ENCODE assay signal across 9 cellular contexts in the genomic region with DNA sequence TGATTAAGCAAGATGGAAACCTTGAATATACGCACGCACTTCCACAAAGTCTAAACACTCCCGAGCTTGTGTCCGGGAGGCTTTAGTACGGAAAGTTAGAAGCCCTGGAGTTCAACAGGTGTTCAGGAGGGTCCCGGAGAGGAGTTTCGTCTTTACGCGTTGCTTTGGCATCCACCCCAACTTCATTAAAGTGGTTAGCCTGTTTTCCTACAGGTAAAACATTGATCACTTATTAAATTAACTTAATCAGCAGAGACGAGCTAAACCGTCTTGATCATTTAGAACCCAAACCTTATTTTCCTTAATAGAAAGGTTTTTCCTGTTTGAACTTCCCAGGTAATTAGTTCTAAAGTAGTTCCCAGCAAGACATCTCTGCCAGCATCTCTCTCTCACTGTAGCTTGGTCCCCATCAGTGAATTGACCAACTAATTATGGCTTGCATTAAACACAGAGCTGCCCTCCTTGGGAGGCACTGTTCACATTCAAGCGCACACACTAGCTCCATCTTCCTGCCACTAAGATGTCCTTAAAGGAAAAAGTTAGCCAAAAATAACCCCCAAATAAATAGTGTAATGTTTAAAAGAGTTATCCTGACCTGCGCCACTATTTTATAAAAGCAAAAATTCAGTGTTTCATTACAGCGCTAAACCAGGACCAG. TPM values are rescaled to one million over a fixed set of nuclear protein-coding genes. Genes with fewer than 3 reads are reported as not detected.
DNase-seq lines count a peak whose midpoint lies in the region; TF ChIP-seq lines count a peak whose summit lies in the region.
"Had no signal": no experiment of that assay in that cellular context is flagged by ENCODE, and none has a peak within 500 bp of the region (broad histone marks: within the 10 kb centered on the region; RNA-seq: fewer than 3 reads in every experiment).

No MANE protein-coding gene starts in this region.

- H3K36me3 Mint-ChIP-seq in CD4-positive, alpha-beta memory T cell, result no peaks in the 10 kb centered on the region

- H3K27ac Mint-ChIP-seq in CD4-positive, alpha-beta memory T cell, result no peak overlapping the region

- H3K4me3 Mint-ChIP-seq in CD4-positive, alpha-beta memory T cell, result peak overlapping the region; percentile 52 to 75 (median 60)

- H3K27me3 ChIP-seq in CD4-positive, alpha-beta memory T cell (ENCODE audit: insufficient read depth, low read length), result peaks cover 14% of the 10 kb centered on the region
- H3K27me3 ChIP-seq in neural cell (ENCODE audit: insufficient read depth, low read depth, low read length), result peaks cover 46% of the 10 kb centered on the region

- no peaks in the 10 kb centered on the region for H3K9me2 ChIP-seq in neural cell (ENCODE audit: insufficient read depth, low read length)

- H3K4me1 Mint-ChIP-seq in CD4-positive, alpha-beta memory T cell, result peaks cover 4 to 19% (median 12%) of the 10 kb centered on the region in 4 donors

- no peaks in the 10 kb centered on the region for H3K9me3 ChIP-seq in CD4-positive, alpha-beta memory T cell (ENCODE audit: control insufficient read depth in 1 of 2, low read length in 2 of 2)
- no peaks in the 10 kb centered on the region for H3K9me3 ChIP-seq in neural cell (ENCODE audit: low read length)

- intact Hi-C loops in CD4-positive, alpha-beta memory T cell (cut with micrococcal nuclease), result no loop called here

- no peak for TF ChIP-seq RAD21 in neural cell (conservative IDR thresholded peaks at IDR 0.05)

- no peak overlapping the region for H2AFZ ChIP-seq in neural cell (ENCODE audit: low read depth, low read length)

- H3K9ac ChIP-seq in neural cell (ENCODE audit: low read length), result peak overlapping the region; percentile 73

- peaks cover 12% of the 10 kb centered on the region for H3K4me1 ChIP-seq in CD4-positive, alpha-beta memory T cell (ENCODE audit: insufficient read depth, low read length)

- no peaks in the 10 kb centered on the region for H3K36me3 ChIP-seq in CD4-positive, alpha-beta memory T cell (ENCODE audit: insufficient read depth, low read length)
- H3K36me3 ChIP-seq in neural cell (ENCODE audit: insufficient read depth, low read length), result no peaks in the 10 kb centered on the region

- POLR2A ChIA-PET in CD4-positive, alpha-beta memory T cell (lab: Charles Lee; ENCODE audit: partially characterized antibody), result no interaction called here
- POLR2A ChIA-PET in RWPE1 (lab: Yijun Ruan, JAX; ENCODE audit: low non-redundant PET), result no interaction called here

- no peak overlapping the region for H3K4me3 ChIP-seq in CD4-positive, alpha-beta memory T cell (ENCODE audit: low read length in 2 of 2)
- peak overlapping the region; percentile 74 for H3K4me3 ChIP-seq in epithelial cell of esophagus (ENCODE audit: low read length)
- H3K4me3 ChIP-seq in neural cell (ENCODE audit: low read length), result peak overlapping the region; percentile 91

- TF ChIP-seq CTCF in RWPE1 (conservative IDR thresholded peaks at IDR 0.05; ENCODE audit: low read depth) (no peak), epithelial cell of esophagus (IDR thresholded peaks at IDR 0.05; ENCODE audit: insufficient read depth, low read depth, low read length, missing control alignments) (no peak), neural cell (IDR thresholded peaks at IDR 0.05; ENCODE audit: poor library complexity, severe bottlenecking) (no peak)

- H3K9me3 Mint-ChIP-seq in CD4-positive, alpha-beta memory T cell, result no peaks in the 10 kb centered on the region

- CTCF ChIA-PET in CD4-positive, alpha-beta memory T cell (lab: Charles Lee; ENCODE audit: partially characterized antibody), result no interaction called here
- CTCF ChIA-PET in RWPE1 (lab: Yijun Ruan, JAX), result interaction anchor here (0.6 to 0.7 kb wide), 3 partner anchors 97 to 1174 kb away, joined by 3 to 8 read pairs (median 3); no protein-coding TSS in a partner anchor

- peaks cover 32 to 34% of the 10 kb centered on the region in 2 donors for H3K27me3 Mint-ChIP-seq in CD4-positive, alpha-beta memory T cell

- no peak overlapping the region for H3K27ac ChIP-seq in CD4-positive, alpha-beta memory T cell (ENCODE audit: low read depth, low read length)
- H3K27ac ChIP-seq in RWPE1, result peak overlapping the region; percentile 88
- no peak overlapping the region for H3K27ac ChIP-seq in neural cell (ENCODE audit: low read length)

- no peak for TF ChIP-seq EP300 in neural cell (conservative IDR thresholded peaks at IDR 0.05; ENCODE audit: poor library complexity, severe bottlenecking)

- H4K20me1 ChIP-seq in neural cell (ENCODE audit: insufficient read depth), result no peaks in the 10 kb centered on the region

- H3F3A ChIP-seq in neural cell (ENCODE audit: insufficient read depth, low read length, poor library complexity, severe bottlenecking), result peaks cover 6% of the 10 kb centered on the region

- no peak for DNase-seq in CD4-positive, alpha-beta memory T cell
- DNase-seq in RWPE1 (ENCODE audit: low spot score), result no peak
- DNase-seq in epithelial cell of esophagus (ENCODE audit: low read depth), result no peak
- DNase-seq in RPMI8226, result no peak
- DNase-seq in NCI-H1436 treated with DMSO at 0.1 percent for 48 hours (lab: John Stamatoyannopoulos, UW), result no peak
- DNase-seq in AG20443 (ENCODE audit: low spot score), result no peak
- DNase-seq in D341Med (ENCODE audit: low spot score), result no peak
- DNase-seq: NCI-H446 had no signal

- no peaks in the 10 kb centered on the region for H3K79me2 ChIP-seq in neural cell (replicated peaks; ENCODE audit: insufficient read depth, low read length)

- H3K4me2 ChIP-seq in neural cell (ENCODE audit: low read length), result no peak overlapping the region

TF ChIP-seq in neural cell, 6 proteins besides CTCF, POLR2A, EP300 and RAD21:
- TF ChIP-seq TAF1 (IDR thresholded peaks at IDR 0.05; ENCODE audit: low read depth), result no peak
- TF ChIP-seq EZH2 (IDR thresholded peaks at IDR 0.05; ENCODE audit: borderline replicate concordance, insufficient read depth, low read length, poor library complexity, severe bottlenecking), result no peak
- TF ChIP-seq MXI1 (conservative IDR thresholded peaks at IDR 0.05; ENCODE audit: poor library complexity, severe bottlenecking), result no peak
- no peak for TF ChIP-seq SMC3 (conservative IDR thresholded peaks at IDR 0.05; ENCODE audit: poor library complexity)
- TF ChIP-seq POLR2AphosphoS5 (IDR thresholded peaks at IDR 0.05), result no peak

RNA-seq across cellular contexts. Expression of a gene that starts 1.4 kb away (rescaled TPM):
- 1 to 10 TPM; 2.1 to 2.6 TPM for total RNA-seq in CD4-positive, alpha-beta memory T cell
- under 1 TPM in 1 of 2 donors, not detected in 1; 0.79 TPM for polyA plus RNA-seq in CD4-positive, alpha-beta memory T cell
- 2.1 and 3.2 TPM in 2 replicates for polyA plus RNA-seq in neural cell
- 2.8 and 3.9 TPM in 2 replicates for polyA minus RNA-seq in neural cell

Comparison
In these comparisons a context has a peak if more than half of its experiments do, and no peak if none do; other contexts are left out.
1. H3K4me3 ChIP-seq: peak in epithelial cell of esophagus (single experiment) and neural cell (single experiment); none in CD4-positive, alpha-beta memory T cell (0 of 2).